ENCODE assay signal across 30 cellular contexts in the genomic region with DNA sequence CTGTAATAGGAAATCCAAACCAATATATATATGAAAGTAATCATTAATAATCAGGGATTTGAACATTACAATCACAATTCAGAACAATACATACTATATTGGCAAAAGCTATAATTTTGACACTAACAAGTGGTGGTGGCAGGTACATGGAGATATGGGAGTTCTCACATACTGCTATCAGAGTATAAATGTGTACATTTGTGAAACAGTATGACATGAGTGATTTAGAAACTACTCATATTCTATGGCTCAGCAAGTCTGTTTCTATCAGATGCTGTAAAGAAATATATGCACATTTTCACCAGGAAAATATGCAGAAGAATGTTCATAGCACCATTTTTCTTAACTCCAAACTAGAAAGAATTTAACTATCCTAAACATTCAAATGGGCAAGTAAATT.
"Had no signal": no experiment of that assay in that cellular context is flagged by ENCODE, and none has a peak within 500 bp of the region (broad histone marks: within the 10 kb centered on the region; RNA-seq: fewer than 3 reads in every experiment).

No MANE protein-coding gene starts in this region.

- H3K36me3 ChIP-seq: adrenal gland, esophagus muscularis mucosa, gastrocnemius medialis, heart left ventricle, WERI-Rb-1 had no signal

- ATAC-seq: activated CD4-positive, CD25-positive, alpha-beta regulatory T cell treated with anti-CD3 and anti-CD28 coated beads, Interleukin-2, amount 50 U/mL, for 24 hours; activated CD8-positive, alpha-beta memory T cell treated with anti-CD3 and anti-CD28 coated beads, Interleukin-2, amount 10 ng/mL, durations not matched to agents 7 days and 5 days; activated CD8-positive, alpha-beta T cell treated with anti-CD3 and anti-CD28 coated beads, Interleukin-2, amount 10 ng/mL, durations not matched to agents 7 days and 5 days; activated naive CD8-positive, alpha-beta T cell treated with anti-CD3 and anti-CD28 coated beads, Interleukin-2, amount 50 U/mL, for 24 hours; body of pancreas; effector memory CD8-positive, alpha-beta T cell; foreskin keratinocyte; gastrocnemius medialis; heart left ventricle had no signal

- H3K9me3 ChIP-seq: adrenal gland, body of pancreas, esophagus muscularis mucosa, gastrocnemius medialis, heart left ventricle had no signal

- H3K27ac ChIP-seq: adrenal gland, body of pancreas, esophagus muscularis mucosa, foreskin keratinocyte, gastrocnemius medialis, heart left ventricle, WERI-Rb-1 had no signal

- H3K27me3 ChIP-seq: adrenal gland, body of pancreas, esophagus muscularis mucosa, foreskin keratinocyte, gastrocnemius medialis, heart left ventricle had no signal

- H3K4me1 ChIP-seq: adrenal gland, body of pancreas, esophagus muscularis mucosa, foreskin keratinocyte, gastrocnemius medialis, heart left ventricle had no signal

- H3K4me3 ChIP-seq: adrenal gland, body of pancreas, esophagus muscularis mucosa, gastrocnemius medialis, heart left ventricle had no signal

- DNase-seq: activated B cell treated with CpG ODN at 0.5 μM for 24 hours; activated CD4-positive, alpha-beta memory T cell treated with anti-CD3 and anti-CD28 coated beads for 36 hours; activated CD4-positive, alpha-beta T cell treated with anti-CD3 and anti-CD28 coated beads, Interleukin-2, amount 10 ng/mL, durations not matched to agents 24 days and 14 days; activated CD8-positive, alpha-beta memory T cell treated with anti-CD3 and anti-CD28 coated beads, Interleukin-2, amount 10 ng/mL, durations not matched to agents 7 days and 5 days; activated CD8-positive, alpha-beta memory T cell treated with anti-CD3 and anti-CD28 coated beads, Interleukin-2, amount 50 U/mL, for 4 hours; activated CD8-positive, alpha-beta T cell treated with anti-CD3 and anti-CD28 coated beads, Interleukin-2, amount 10 ng/mL, durations not matched to agents 7 days and 5 days; activated effector memory CD4-positive, alpha-beta T cell treated with anti-CD3 and anti-CD28 coated beads, Interleukin-2, amount 50 U/mL, for 16 hours; activated naive CD4-positive, alpha-beta T cell treated with anti-CD3 and anti-CD28 coated beads for 36 hours; activated naive CD8-positive, alpha-beta T cell treated with anti-CD3 and anti-CD28 coated beads for 36 hours; activated naive CD8-positive, alpha-beta T cell treated with anti-CD3 and anti-CD28 coated beads, Interleukin-2, amount 50 U/mL, for 24 hours; activated T-cell treated with anti-CD3 and anti-CD28 coated beads, Interleukin-2, amount 50 U/mL, for 1 hour; activated T-cell treated with anti-CD3 and anti-CD28 coated beads, Interleukin-2, amount 50 U/mL, for 48 hours; adrenal gland; amygdala; aorta; body of pancreas; caudate nucleus; cortex of kidney; dermis blood vessel endothelial cell; effector CD4-positive, alpha-beta T cell; effector memory CD8-positive, alpha-beta T cell; erythroblast; foreskin keratinocyte; gastrocnemius medialis; glutamatergic neuron; heart left ventricle; T1000; WERI-Rb-1 had no signal
